19 cellular contexts compared by ENCODE assay signal in genomic region chr5:139849501-139849900, GRCh38. TPM values are rescaled to one million over a fixed set of nuclear protein-coding genes. Genes with fewer than 3 reads are reported as not detected.
DNase-seq lines count a peak whose midpoint lies in the region; TF ChIP-seq lines count a peak whose summit lies in the region.
"Had no signal": no experiment of that assay in that cellular context is flagged by ENCODE, and none has a peak within 500 bp of the region (broad histone marks: within the 10 kb centered on the region; RNA-seq: fewer than 3 reads in every experiment).

No MANE protein-coding gene starts in this region.

- H3K4me1 ChIP-seq in Caco-2, result no peaks in the 10 kb centered on the region
- no peaks in the 10 kb centered on the region for H3K4me1 ChIP-seq in neural progenitor cell

- no peaks in the 10 kb centered on the region for H3K9me3 ChIP-seq in Caco-2
- H3K9me3 ChIP-seq in neural progenitor cell (ENCODE audit: low read depth), result no peaks in the 10 kb centered on the region
- H3K9me3 ChIP-seq: tibial artery had no signal

- no peak overlapping the region for H3K9ac ChIP-seq in neural progenitor cell

- no peaks in the 10 kb centered on the region for H3K79me2 ChIP-seq in neural progenitor cell (ENCODE audit: low read depth)

- H3K4me1 Mint-ChIP-seq in T-helper 1 cell treated with Interleukin-12 subunit alpha and Interleukin-12 subunit beta and Interleukin-4 antibody, amounts not matched to agents 30 μg/mL and 1 μg/mL, for 36 hours (ENCODE audit: low read depth), result peaks cover under 1% of the 10 kb centered on the region
- no peaks in the 10 kb centered on the region for H3K4me1 Mint-ChIP-seq in Caco-2 (ENCODE audit: low read depth, unreplicated experiment)
- H3K4me1 Mint-ChIP-seq in brain, result peaks cover 12% of the 10 kb centered on the region
- peaks cover 5% of the 10 kb centered on the region for H3K4me1 Mint-ChIP-seq in neural progenitor cell

- no peak overlapping the region for H3K27ac Mint-ChIP-seq in T-helper 1 cell treated with Interleukin-12 subunit alpha and Interleukin-12 subunit beta and Interleukin-4 antibody, amounts not matched to agents 30 μg/mL and 1 μg/mL, for 36 hours
- H3K27ac Mint-ChIP-seq in Caco-2 (ENCODE audit: unreplicated experiment) (no peak overlapping the region), brain (peak overlapping the region in 4 of 5 experiments; percentile 7 to 74 (median 48)), neural progenitor cell (no peak overlapping the region)

- H3K9me3 Mint-ChIP-seq in T-helper 1 cell treated with Interleukin-12 subunit alpha and Interleukin-12 subunit beta and Interleukin-4 antibody, amounts not matched to agents 30 μg/mL and 1 μg/mL, for 36 hours, result no peaks in the 10 kb centered on the region
- no peaks in the 10 kb centered on the region for H3K9me3 Mint-ChIP-seq in Caco-2 (ENCODE audit: unreplicated experiment)
- H3K9me3 Mint-ChIP-seq in brain, result peaks cover 0 to 2% (median 0%) of the 10 kb centered on the region in 5 experiments
- no peaks in the 10 kb centered on the region for H3K9me3 Mint-ChIP-seq in neural progenitor cell

- H2AFZ ChIP-seq in neural progenitor cell (replicated peaks), result no peak overlapping the region

- peak overlapping the region; percentile 59 for H3K4me3 Mint-ChIP-seq in T-helper 1 cell treated with Interleukin-12 subunit alpha and Interleukin-12 subunit beta and Interleukin-4 antibody, amounts not matched to agents 30 μg/mL and 1 μg/mL, for 36 hours
- H3K4me3 Mint-ChIP-seq in Caco-2 (ENCODE audit: unreplicated experiment) (peak overlapping the region; percentile 34), brain (peak overlapping the region in 4 of 5 experiments; percentile 54 to 84 (median 75)), neural progenitor cell (peak overlapping the region; percentile 84)

- H3K36me3 Mint-ChIP-seq in T-helper 1 cell treated with Interleukin-12 subunit alpha and Interleukin-12 subunit beta and Interleukin-4 antibody, amounts not matched to agents 30 μg/mL and 1 μg/mL, for 36 hours (ENCODE audit: low read depth), result no peaks in the 10 kb centered on the region
- no peaks in the 10 kb centered on the region for H3K36me3 Mint-ChIP-seq in Caco-2 (ENCODE audit: insufficient read depth, unreplicated experiment)
- peaks cover 6% of the 10 kb centered on the region for H3K36me3 Mint-ChIP-seq in brain
- no peaks in the 10 kb centered on the region for H3K36me3 Mint-ChIP-seq in neural progenitor cell

- H3K27ac ChIP-seq in neural progenitor cell, result no peak overlapping the region
- H3K27ac ChIP-seq: 22Rv1 had no signal

- CTCF ChIA-PET in Caco-2 (lab: Charles Lee), result interaction anchor here (0.6 to 2.2 kb wide), 3 partner anchors 43 to 119 kb away, joined by 3 to 10 read pairs (median 3); no protein-coding TSS in a partner anchor

- H3K4me3 ChIP-seq in Caco-2 (ENCODE audit: low read depth, low read length) (no peak overlapping the region), neural progenitor cell (no peak overlapping the region)

- peaks cover 16% of the 10 kb centered on the region for H4K20me1 ChIP-seq in neural progenitor cell (ENCODE audit: low read depth)

- no peak overlapping the region for H3K4me2 ChIP-seq in neural progenitor cell

- H3K27me3 ChIP-seq in Caco-2 (replicated peaks; ENCODE audit: control insufficient read depth, insufficient read depth, low read length) (peaks cover 1% of the 10 kb centered on the region; the same call in 1 of the 2 replicates), neural progenitor cell (peaks cover 84% of the 10 kb centered on the region)
- H3K27me3 ChIP-seq: tibial artery had no signal

- no TSS peak for BruUV-seq in Caco-2 (replicated peaks; lab: Mats Ljungman, UMichigan)

- TF ChIP-seq CTCF in Caco-2 (IDR thresholded peaks at IDR 0.05; ENCODE audit: insufficient read depth in 1 of 2, low read depth in 1 of 2, low read length in 1 of 2, severe bottlenecking in 1 of 2, unreplicated experiment in 1 of 2) (no peak), brain (conservative IDR thresholded peaks at IDR 0.05) (no peak), neural progenitor cell (IDR thresholded peaks at IDR 0.05) (no peak)

- peaks cover 11% of the 10 kb centered on the region for H3F3A ChIP-seq in neural progenitor cell (ENCODE audit: low read depth)

- peaks cover 47% of the 10 kb centered on the region for H3K27me3 Mint-ChIP-seq in T-helper 1 cell treated with Interleukin-12 subunit alpha and Interleukin-12 subunit beta and Interleukin-4 antibody, amounts not matched to agents 30 μg/mL and 1 μg/mL, for 36 hours (ENCODE audit: low read depth)
- H3K27me3 Mint-ChIP-seq in Caco-2 (ENCODE audit: insufficient read depth, unreplicated experiment) (peaks cover 13% of the 10 kb centered on the region), brain (peaks cover 43% of the 10 kb centered on the region), neural progenitor cell (ENCODE audit: insufficient read depth, low read depth) (peaks cover 34% of the 10 kb centered on the region)

- intact Hi-C loops in Caco-2 (cut with micrococcal nuclease; ENCODE audit: unreplicated experiment), result no loop called here

- H3K36me3 ChIP-seq in Caco-2 (ENCODE audit: control insufficient read depth, insufficient read depth, low read length), result no peaks in the 10 kb centered on the region
- no peaks in the 10 kb centered on the region for H3K36me3 ChIP-seq in neural progenitor cell

- POLR2A ChIA-PET in Caco-2 (lab: Charles Lee), result no interaction called here

- DNase-seq in T-helper 1 cell, result no peak
- no peak for DNase-seq in Caco-2
- DNase-seq in neural progenitor cell (ENCODE audit: low spot score), result no peak
- no peak for DNase-seq in SIG-M5 (lab: John Stamatoyannopoulos, UW)
- DNase-seq in globus pallidus (ENCODE audit: low spot score), result no peak
- DNase-seq in cortex of kidney (lab: John Stamatoyannopoulos, UW), result no peak
- DNase-seq: activated CD4-positive, alpha-beta T cell treated with anti-CD3 and anti-CD28 coated beads, Interleukin-2, amount 50 U/mL, for 4 hours; COR-L47; foreskin melanocyte; GDM1; KG1; mesenchymal stem cell; NCI-H1694 treated with DMSO at 0.1 percent for 48 hours; NCI-H510A treated with DMSO at 0.1 percent for 48 hours had no signal

RNA-seq across cellular contexts. Expression of gene PSD2, which starts 53.9 kb away (rescaled TPM):
- total RNA-seq in Caco-2 (2022), result 0.09 and 0.12 TPM in 2 replicates
- polyA plus RNA-seq in brain (ENCODE audit: insufficient read depth, low read depth, low replicate concordance), result 23.1 TPM
- 0.09 and 0.53 TPM in 2 replicates for total RNA-seq in neural progenitor cell (ENCODE audit: low replicate concordance)
- total RNA-seq: T-helper 1 cell treated with Interleukin-12 subunit alpha and Interleukin-12 subunit beta and Interleukin-4 antibody, amounts not matched to agents 30 ng/mL and 1 ng/mL, for 36 hours had no signal

Comparison
In these comparisons a context has a peak if more than half of its experiments do, and no peak if none do; other contexts are left out.
1. H3K27ac Mint-ChIP-seq: peak in brain (4 of 5); none in T-helper 1 cell treated with Interleukin-12 subunit alpha and Interleukin-12 subunit beta and Interleukin-4 antibody, amounts not matched to agents 30 μg/mL and 1 μg/mL, for 36 hours (single experiment), Caco-2 (single experiment) and neural progenitor cell (single experiment).
2. H3K4me3 Mint-ChIP-seq: peak in every context shown above with its lines; median percentile 84 in neural progenitor cell; 75 in brain; 59 in T-helper 1 cell treated with Interleukin-12 subunit alpha and Interleukin-12 subunit beta and Interleukin-4 antibody, amounts not matched to agents 30 μg/mL and 1 μg/mL, for 36 hours; 34 in Caco-2.